8 cellular contexts compared by ENCODE assay signal in genomic region chr14:54396493-54397335, GRCh38. TPM values are rescaled to one million over a fixed set of nuclear protein-coding genes. Genes with fewer than 3 reads are reported as not detected.
A peak's percentile ranks its signal among the peaks of the same experiment; 100 is the strongest.
DNase-seq lines count a peak whose midpoint lies in the region; ATAC-seq and TF ChIP-seq lines count a peak whose summit lies in the region.

TSS of gene CDKN3 (plus strand) at chr14:54397007. CDS start at chr14:54397069, 62 bp downstream.

- no peak within 1 kb of the TSS for H3K27ac ChIP-seq in CD4-positive, alpha-beta T cell (ENCODE audit: low read depth, low read length)
- peak within 1 kb of the TSS in 10 of 59 donors; percentile 4 to 72 (median 58) for H3K27ac ChIP-seq in dorsolateral prefrontal cortex
- H3K27ac ChIP-seq in right lobe of liver = no peak within 1 kb of the TSS

- H3K36me3 ChIP-seq in right lobe of liver = no peaks in the 10 kb centered on the region

- TF ChIP-seq CTCF in CD4-positive, alpha-beta T cell (IDR thresholded peaks at IDR 0.05) = no peak
- TF ChIP-seq CTCF in dorsolateral prefrontal cortex (IDR thresholded peaks at IDR 0.05 in 54 of 56, conservative IDR thresholded peaks at IDR 0.05 in 2 of 56; ENCODE audit: low read depth in 1 of 56, partially characterized antibody in 56 of 56) (peak; percentile 25 to 88 (median 72)), right lobe of liver (IDR thresholded peaks at IDR 0.05) (peak; percentile 37 to 64 (median 62))

- intact Hi-C loops in CD4-positive, alpha-beta T cell (cut with DNase I, micrococcal nuclease) = loop anchor here (1.0 to 10.0 kb wide), 8 partner anchors 44 to 876 kb away; partner anchors contain the start of genes CGRRF1 (in 2 of the 2), CNIH1 (in 1 of the 2), FBXO34 (in 1 of the 2) and MAPK1IP1L (in 1 of the 2)
- intact Hi-C loops in dorsolateral prefrontal cortex (cut with DNase I) = loop anchor here (2.0 to 10.0 kb wide), 3 partner anchors 44 to 108 kb away; partner anchors contain the start of genes CNIH1 (in 2 of the 2) and CGRRF1 (in 1 of the 2)
- intact Hi-C loops in right lobe of liver (cut with DNase I) = no loop called here

- no peaks in the 10 kb centered on the region for H3K9me3 ChIP-seq in CD4-positive, alpha-beta T cell (ENCODE audit: control insufficient read depth, low read length)
- peaks cover 0 to 2% (median 0%) of the 10 kb centered on the region in 4 donors for H3K9me3 ChIP-seq in right lobe of liver

- peaks cover 0 to 4% (median 0%) of the 10 kb centered on the region in 4 donors for H3K4me1 ChIP-seq in right lobe of liver

- H3K9me3 Mint-ChIP-seq in CD4-positive, alpha-beta T cell = no peaks in the 10 kb centered on the region

- peak within 1 kb of the TSS; percentile 87 for H3K4me3 Mint-ChIP-seq in CD4-positive, alpha-beta T cell

- no peaks in the 10 kb centered on the region for H3K27me3 ChIP-seq in CD4-positive, alpha-beta T cell (ENCODE audit: control insufficient read depth, insufficient read depth, low read length)
- no peaks in the 10 kb centered on the region for H3K27me3 ChIP-seq in dorsolateral prefrontal cortex
- H3K27me3 ChIP-seq in right lobe of liver = no peaks in the 10 kb centered on the region

- peak within 1 kb of the TSS; percentile 47 for H3K27ac Mint-ChIP-seq in CD4-positive, alpha-beta T cell

- CTCF ChIA-PET in CD4-positive, alpha-beta T cell (lab: Charles Lee) = interaction anchor here (0.7 to 1.7 kb wide), 9 partner anchors 8 to 377 kb away, joined by 3 to 7 read pairs (median 4); partner anchors contain the start of gene CGRRF1

- no peaks in the 10 kb centered on the region for H3K36me3 Mint-ChIP-seq in CD4-positive, alpha-beta T cell (ENCODE audit: low read depth)

- H3K4me3 ChIP-seq in dorsolateral prefrontal cortex (peak within 1 kb of the TSS; percentile 62 to 98 (median 85)), right lobe of liver (peak within 1 kb of the TSS; percentile 62 to 74 (median 73))

- peak; percentile 78 for TF ChIP-seq POLR2A in right lobe of liver (IDR thresholded peaks at IDR 0.05)

- H3K27me3 Mint-ChIP-seq in CD4-positive, alpha-beta T cell = no peaks in the 10 kb centered on the region

- peaks cover 17% of the 10 kb centered on the region for H3K4me1 Mint-ChIP-seq in CD4-positive, alpha-beta T cell (ENCODE audit: low read depth)

- ATAC-seq in CD4-positive, alpha-beta T cell (ENCODE audit: poor library complexity) = peak; percentile 95
- ATAC-seq in GM19397 (IDR thresholded peaks at IDR 0.05; ENCODE audit: unreplicated experiment) (peak; percentile 97), HG03571 (IDR thresholded peaks at IDR 0.05; ENCODE audit: unreplicated experiment) (peak; percentile 97), right lobe of liver (peak; percentile 98 to 99 (median 98))

- peak; percentile 92 to 97 (median 94) for DNase-seq in CD4-positive, alpha-beta T cell
- peak; percentile 95 for DNase-seq in NCI-H774 (lab: John Stamatoyannopoulos, UW)
- peak; percentile 96 to 97 for DNase-seq in activated CD4-positive, alpha-beta T cell treated with anti-CD3 and anti-CD28 coated beads, Interleukin-2, amount 50 U/mL, for 4 hours
- peak; percentile 90 to 99 (median 98) for DNase-seq in dorsolateral prefrontal cortex
- peak; percentile 97 to 98 (median 98) for DNase-seq in right lobe of liver
- peak; percentile 95 to 96 for DNase-seq in stimulated activated CD4-positive, alpha-beta T cell treated with anti-CD3 and anti-CD28 coated beads, Interleukin-4, amount 100 ng/mL, for 4 hours

- POLR2A ChIA-PET in CD4-positive, alpha-beta T cell (lab: Charles Lee) = interaction anchor here (1.0 to 1.4 kb wide), 10 partner anchors 9 to 675 kb away, joined by 3 to 6 read pairs (median 3); partner anchors contain the start of genes CGRRF1, CNIH1 and GMFB

- 10% methylated on average over 21 of the region's 76 CpGs for WGBS in right lobe of liver (ENCODE audit: insufficient coverage, low coverage, low lambda C conversion rate, missing lambda C conversion rate)

RNA-seq across cellular contexts. Expression of gene CDKN3, which starts in this region (rescaled TPM):
- total RNA-seq in CD4-positive, alpha-beta T cell = 1 to 10 TPM in 1 of 2 experiments, under 1 TPM in 1; 0.61 to 1.4 TPM
- total RNA-seq in dorsolateral prefrontal cortex (1 to 10 TPM in 117 of 120 experiments, under 1 TPM in 3; 0.73 to 10.0 (median 3.9) TPM), right lobe of liver (1 to 10 TPM in 3 of 6 experiments, under 1 TPM in 2, not detected in 1; 0.59 to 7.3 (median 2.4) TPM)

Comparison
In these comparisons a context has a peak if more than half of its experiments do, and no peak if none do; other contexts are left out.
1. intact Hi-C loops: an anchor here in CD4-positive, alpha-beta T cell (1.0 to 10.0 kb wide) and dorsolateral prefrontal cortex (2.0 to 10.0 kb wide); none called in right lobe of liver.